ENCODE assay signal across 2 cellular contexts in genomic region chr4:152256996-152257395, GRCh38.
TF ChIP-seq lines count a peak whose summit lies in the region.

No MANE protein-coding gene starts in this region.

TF ChIP-seq in SK-N-SH, 30 proteins besides CTCF, POLR2A, EP300 and RAD21 (continued from another document):
- TF ChIP-seq USF2 (IDR thresholded peaks at IDR 0.05; ENCODE audit: borderline replicate concordance, low read depth, low read length) (no peak), CHD2 (IDR thresholded peaks at IDR 0.05; ENCODE audit: low read length, partially characterized antibody) (no peak), TEAD4 (IDR thresholded peaks at IDR 0.05; ENCODE audit: borderline replicate concordance, insufficient read depth) (no peak), RFX5 (IDR thresholded peaks at IDR 0.05; ENCODE audit: low read length) (no peak), NFIC (IDR thresholded peaks at IDR 0.05; ENCODE audit: borderline replicate concordance) (no peak), RCOR1 (IDR thresholded peaks at IDR 0.05; ENCODE audit: low read length) (no peak)
TF ChIP-seq in SK-N-SH: peak in this region for 0.

TF ChIP-seq in SK-N-SH treated with all-trans-retinoic acid at 6 μM for 48 hours, 23 proteins besides CTCF, POLR2A, EP300 and RAD21 (continued from another document):
- TF ChIP-seq PPARA (CRISPR knock-in tag; IDR thresholded peaks at IDR 0.05; ENCODE audit: borderline replicate concordance) (no peak), CSRNP3 (CRISPR knock-in tag; IDR thresholded peaks at IDR 0.05) (no peak), ISL1 (CRISPR knock-in tag; IDR thresholded peaks at IDR 0.05) (no peak), ZNF70 (CRISPR knock-in tag; IDR thresholded peaks at IDR 0.05) (no peak), ESRRG (CRISPR knock-in tag; IDR thresholded peaks at IDR 0.05) (no peak), SNAI2 (CRISPR knock-in tag; IDR thresholded peaks at IDR 0.05) (no peak), RARB (CRISPR knock-in tag; IDR thresholded peaks at IDR 0.05) (no peak), TOX (CRISPR knock-in tag; IDR thresholded peaks at IDR 0.05; ENCODE audit: borderline replicate concordance) (no peak), GLIS3 (CRISPR knock-in tag; IDR thresholded peaks at IDR 0.05) (no peak)
